8 cellular contexts compared by ENCODE assay signal in the genomic region with DNA sequence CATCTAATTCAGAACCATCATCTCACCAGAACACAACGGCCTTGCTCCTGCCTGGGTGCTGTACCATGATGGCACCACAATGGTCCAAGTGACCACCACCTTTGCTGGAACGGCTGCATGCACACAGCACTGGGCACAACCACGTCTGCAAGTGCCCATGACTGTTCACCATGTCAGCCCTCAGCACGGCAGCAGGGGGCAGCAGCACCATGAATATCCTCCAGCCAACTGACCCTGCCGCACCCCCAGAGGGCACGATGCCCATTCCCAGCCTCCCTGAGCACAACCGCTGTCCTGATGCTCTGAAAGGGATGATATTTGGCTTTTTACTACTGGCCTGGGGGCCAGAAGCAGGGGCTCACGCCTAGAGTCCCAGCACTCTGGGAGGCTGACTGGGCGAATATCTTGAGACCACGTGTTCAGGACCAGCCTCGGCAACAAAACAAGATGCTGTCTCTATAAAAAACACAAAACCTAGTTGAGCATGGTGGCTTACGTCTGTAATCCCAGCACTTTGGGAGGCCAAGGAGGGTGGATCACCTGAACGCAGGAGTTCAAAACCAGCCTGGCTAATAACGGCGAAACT. TPM values are rescaled to one million over a fixed set of nuclear protein-coding genes. Genes with fewer than 3 reads are reported as not detected.
A peak's percentile ranks its signal among the peaks of the same experiment; 100 is the strongest.
DNase-seq lines count a peak whose midpoint lies in the region; ATAC-seq, FAIRE-seq and TF ChIP-seq lines count a peak whose summit lies in the region.

No MANE protein-coding gene starts in this region.

- H3K9ac ChIP-seq in Karpas-422 (ENCODE audit: low read length) (no peak overlapping the region), endothelial cell of umbilical vein (replicated peaks; ENCODE audit: extremely low read depth, insufficient read depth, low read length) (no peak overlapping the region)

- no peaks in the 10 kb centered on the region for H3K4me1 Mint-ChIP-seq in activated CD4-positive, alpha-beta T cell treated with anti-CD3 and anti-CD28 coated beads, Interleukin-2, amount 10 ng/mL, durations not matched to agents 7 days and 5 days
- no peaks in the 10 kb centered on the region for H3K4me1 Mint-ChIP-seq in type B pancreatic cell (ENCODE audit: unreplicated experiment)

- no peaks in the 10 kb centered on the region for H3K27me3 Mint-ChIP-seq in activated CD4-positive, alpha-beta T cell treated with anti-CD3 and anti-CD28 coated beads, Interleukin-2, amount 10 ng/mL, durations not matched to agents 7 days and 5 days
- no peaks in the 10 kb centered on the region for H3K27me3 Mint-ChIP-seq in type B pancreatic cell

- H3K27me3 ChIP-seq in Karpas-422 (ENCODE audit: low read length) (no peaks in the 10 kb centered on the region), endothelial cell of umbilical vein (ENCODE audit: control insufficient read depth in 2 of 2, insufficient read depth in 2 of 2, low read length in 2 of 2) (no peaks in the 10 kb centered on the region)

- H3K79me2 ChIP-seq in Karpas-422 (ENCODE audit: low read length) = no peaks in the 10 kb centered on the region
- no peaks in the 10 kb centered on the region for H3K79me2 ChIP-seq in endothelial cell of umbilical vein (ENCODE audit: control insufficient read depth, insufficient read depth, low read length)

- H3K4me3 ChIP-seq in Karpas-422 (ENCODE audit: low read length) (no peak overlapping the region), endothelial cell of umbilical vein (replicated peaks in 1 of 3; ENCODE audit: insufficient read depth in 1 of 3, low read depth in 1 of 3, low read length in 3 of 3) (no peak overlapping the region), mucosa of descending colon (no peak overlapping the region)

- CTCF ChIA-PET in activated CD4-positive, alpha-beta T cell treated with anti-CD3 and anti-CD28 coated beads, Interleukin-2, amount 10 ng/mL, durations not matched to agents 7 days and 5 days (lab: Charles Lee) = interaction anchor here (0.7 to 0.9 kb wide), 3 partner anchors 54 to 61 kb away, joined by 3 to 5 read pairs (median 3); no protein-coding TSS in a partner anchor
- CTCF ChIA-PET in endothelial cell of umbilical vein (lab: Charles Lee) = interaction anchor here (0.6 to 1.4 kb wide), 7 partner anchors 11 to 66 kb away, joined by 3 to 10 read pairs (median 3); no protein-coding TSS in a partner anchor

- H4K20me1 ChIP-seq in Karpas-422 (ENCODE audit: insufficient read depth, low read depth, low read length) (peaks cover 52% of the 10 kb centered on the region), endothelial cell of umbilical vein (replicated peaks; ENCODE audit: control insufficient read depth, extremely low read depth, insufficient read depth, low read length) (no peaks in the 10 kb centered on the region)

- peaks cover 5% of the 10 kb centered on the region for H3K36me3 Mint-ChIP-seq in activated CD4-positive, alpha-beta T cell treated with anti-CD3 and anti-CD28 coated beads, Interleukin-2, amount 10 ng/mL, durations not matched to agents 7 days and 5 days (ENCODE audit: low read depth)
- H3K36me3 Mint-ChIP-seq in type B pancreatic cell = peaks cover 14% of the 10 kb centered on the region

- H3K4me1 ChIP-seq in Karpas-422 (ENCODE audit: low read length) (peaks cover 23% of the 10 kb centered on the region), endothelial cell of umbilical vein (ENCODE audit: control insufficient read depth, extremely low read depth, insufficient read depth, low read length) (no peaks in the 10 kb centered on the region), mucosa of descending colon (ENCODE audit: low read depth) (no peaks in the 10 kb centered on the region)

- dilution Hi-C loops in endothelial cell of umbilical vein (cut with MboI; ENCODE audit: extremely low pct_ligation_motif_present, low sequenced_read_pairs) = no loop called here

- TF ChIP-seq CTCF in endothelial cell of umbilical vein (IDR thresholded peaks at IDR 0.05; ENCODE audit: extremely low read depth in 1 of 2, insufficient read depth in 1 of 2, low read depth in 1 of 2, low read length in 2 of 2) = peak; percentile 76 to 86
- TF ChIP-seq CTCF in mucosa of descending colon (IDR thresholded peaks at IDR 0.05) = peak; percentile 66
- peak; percentile 81 for TF ChIP-seq CTCF in type B pancreatic cell (conservative IDR thresholded peaks at IDR 0.05)

- H3K9me1 ChIP-seq in endothelial cell of umbilical vein (replicated peaks; ENCODE audit: control insufficient read depth, extremely low read depth, insufficient read depth, low read length) = no peaks in the 10 kb centered on the region

- H3K4me2 ChIP-seq in Karpas-422 (ENCODE audit: low read depth, low read length, poor library complexity, severe bottlenecking) (no peak overlapping the region), endothelial cell of umbilical vein (ENCODE audit: insufficient read depth, low read length) (no peak overlapping the region)

- no peaks in the 10 kb centered on the region for H3K9me3 Mint-ChIP-seq in activated CD4-positive, alpha-beta T cell treated with anti-CD3 and anti-CD28 coated beads, Interleukin-2, amount 10 ng/mL, durations not matched to agents 7 days and 5 days
- H3K9me3 Mint-ChIP-seq in type B pancreatic cell = no peaks in the 10 kb centered on the region

- ATAC-seq in mucosa of descending colon = peak; percentile 94

- peak; percentile 65 for DNase-seq in Daoy (ENCODE audit: low read depth)
- DNase-seq in Karpas-422 = peak; percentile 78
- peak; percentile 45 for DNase-seq in activated CD4-positive, alpha-beta T cell treated with anti-CD3 and anti-CD28 coated beads, Interleukin-2, amount 10 ng/mL, durations not matched to agents 7 days and 5 days
- peak; percentile 54 for DNase-seq in endothelial cell of umbilical vein (ENCODE audit: low read depth, low spot score)
- peak; percentile 72 to 86 (median 83) for DNase-seq in mucosa of descending colon
- no peak for DNase-seq in type B pancreatic cell (ENCODE audit: extremely low spot score, unreplicated experiment)
- no peak for DNase-seq in HK-2 (ENCODE audit: unreplicated experiment)
- no peak for DNase-seq in GDM1 (lab: John Stamatoyannopoulos, UW)

- H3K9me2 ChIP-seq in Karpas-422 (replicated peaks; ENCODE audit: insufficient read depth, low read length) = no peaks in the 10 kb centered on the region

- no peaks in the 10 kb centered on the region for H3K9me3 ChIP-seq in Karpas-422 (ENCODE audit: low read length)
- no peaks in the 10 kb centered on the region for H3K9me3 ChIP-seq in endothelial cell of umbilical vein (replicated peaks; ENCODE audit: control insufficient read depth, insufficient read depth, low read length)
- no peaks in the 10 kb centered on the region for H3K9me3 ChIP-seq in mucosa of descending colon

- H3K27ac ChIP-seq in Karpas-422 (ENCODE audit: low read length) (no peak overlapping the region), endothelial cell of umbilical vein (ENCODE audit: insufficient read depth, low read depth, low read length) (no peak overlapping the region)

- H3K27ac Mint-ChIP-seq in activated CD4-positive, alpha-beta T cell treated with anti-CD3 and anti-CD28 coated beads, Interleukin-2, amount 10 ng/mL, durations not matched to agents 7 days and 5 days = no peak overlapping the region
- H3K27ac Mint-ChIP-seq in type B pancreatic cell = no peak overlapping the region

- intact Hi-C loops in endothelial cell of umbilical vein (cut with micrococcal nuclease) = loop anchor here (1.0 kb wide), 2 partner anchors 61 to 66 kb away; no protein-coding TSS in a partner anchor
- intact Hi-C loops in mucosa of descending colon (cut with DNase I, micrococcal nuclease) = loop anchor here (5.0 to 10.0 kb wide), 2 partner anchors 62 to 65 kb away; no protein-coding TSS in a partner anchor

- peak; percentile 93 for FAIRE-seq in endothelial cell of umbilical vein (lab: Jason Lieb, UNC)

- H2AFZ ChIP-seq in Karpas-422 (ENCODE audit: low read length) (no peak overlapping the region), endothelial cell of umbilical vein (ENCODE audit: low read depth, low read length) (no peak overlapping the region)

- H3K4me3 Mint-ChIP-seq in activated CD4-positive, alpha-beta T cell treated with anti-CD3 and anti-CD28 coated beads, Interleukin-2, amount 10 ng/mL, durations not matched to agents 7 days and 5 days = no peak overlapping the region
- H3K4me3 Mint-ChIP-seq in type B pancreatic cell = no peak overlapping the region

- no TSS peak for BruUV-seq in endothelial cell of umbilical vein (replicated peaks; lab: Mats Ljungman, UMichigan)

- TF ChIP-seq POLR2A in endothelial cell of umbilical vein (IDR thresholded peaks at IDR 0.05; ENCODE audit: low read depth, low read length) = no peak

- peaks cover 29% of the 10 kb centered on the region for H3K36me3 ChIP-seq in Karpas-422 (ENCODE audit: insufficient read depth, low read length)
- peaks cover 4 to 26% of the 10 kb centered on the region in 2 experiments for H3K36me3 ChIP-seq in endothelial cell of umbilical vein (ENCODE audit: control insufficient read depth in 2 of 2, extremely low read depth in 1 of 2, insufficient read depth in 2 of 2, low read length in 2 of 2)
- H3K36me3 ChIP-seq in mucosa of descending colon (ENCODE audit: low read depth) = no peaks in the 10 kb centered on the region

- POLR2A ChIA-PET in activated CD4-positive, alpha-beta T cell treated with anti-CD3 and anti-CD28 coated beads, Interleukin-2, amount 10 ng/mL, durations not matched to agents 7 days and 5 days (lab: Charles Lee) = no interaction called here
- POLR2A ChIA-PET in endothelial cell of umbilical vein (lab: Charles Lee) = no interaction called here

RNA-seq across cellular contexts. Expression of a gene that starts 25.7 kb away (rescaled TPM):
- total RNA-seq in Daoy (2014; rRNA removed; shearing (Covaris generic)) = not detected in 2 replicates
- not detected in 2 replicates for total RNA-seq in Karpas-422 (2014; rRNA removed; shearing (Covaris generic); ENCODE audit: low replicate concordance)
- under 1 TPM; 0.21 to 0.30 TPM for total RNA-seq in activated CD4-positive, alpha-beta T cell treated with anti-CD3 and anti-CD28 coated beads, Interleukin-2, amount 10 ng/mL, durations not matched to agents 7 days and 5 days
- total RNA-seq in endothelial cell of umbilical vein = 0.24 TPM in 1 of 2 replicates, not detected in the other
- polyA plus RNA-seq in endothelial cell of umbilical vein = not detected in 2 replicates
- not detected in 2 replicates for polyA plus RNA-seq in endothelial cell of umbilical vein (2011; cell fraction: cytosol; rRNA removed)
- polyA plus RNA-seq in endothelial cell of umbilical vein (2011; cell fraction: nucleus; rRNA removed) = not detected in 2 replicates
- not detected in 2 replicates for polyA plus RNA-seq in endothelial cell of umbilical vein (2012)
- 0.40 TPM in 1 of 2 replicates, not detected in the other for polyA minus RNA-seq in endothelial cell of umbilical vein
- polyA minus RNA-seq in endothelial cell of umbilical vein (2011; cell fraction: cytosol; rRNA and poly(A)+ RNA removed) = not detected
- not detected in 2 replicates for polyA minus RNA-seq in endothelial cell of umbilical vein (2011; cell fraction: nucleus; rRNA and poly(A)+ RNA removed)
- 1 to 10 TPM; 1.2 to 2.4 (median 1.8) TPM for total RNA-seq in mucosa of descending colon
- total RNA-seq in type B pancreatic cell (ENCODE audit: low replicate concordance) = 0.59 and 1.2 TPM in 2 replicates

RNA-seq across cellular contexts. Expression of a gene that starts 32.2 kb away (rescaled TPM):
- total RNA-seq in Daoy (2014; rRNA removed; shearing (Covaris generic)) = 21.7 and 25.5 TPM in 2 replicates
- 35.9 and 57.3 TPM in 2 replicates for total RNA-seq in Karpas-422 (2014; rRNA removed; shearing (Covaris generic); ENCODE audit: low replicate concordance)
- total RNA-seq in activated CD4-positive, alpha-beta T cell treated with anti-CD3 and anti-CD28 coated beads, Interleukin-2, amount 10 ng/mL, durations not matched to agents 7 days and 5 days = 10 to 100 TPM; 44.0 to 48.8 TPM
- total RNA-seq in endothelial cell of umbilical vein (50.3 and 55.7 TPM in 2 replicates), mucosa of descending colon (10 to 100 TPM; 25.1 to 35.7 (median 25.9) TPM), type B pancreatic cell (ENCODE audit: low replicate concordance) (41.0 and 48.1 TPM in 2 replicates)
- 43.6 and 45.5 TPM in 2 replicates for polyA plus RNA-seq in endothelial cell of umbilical vein
- polyA plus RNA-seq in endothelial cell of umbilical vein (2011; cell fraction: cytosol; rRNA removed) = 34.4 and 40.4 TPM in 2 replicates
- 25.1 and 25.8 TPM in 2 replicates for polyA plus RNA-seq in endothelial cell of umbilical vein (2011; cell fraction: nucleus; rRNA removed)
- 24.9 and 40.0 TPM in 2 replicates for polyA plus RNA-seq in endothelial cell of umbilical vein (2012)
- 24.6 and 26.4 TPM in 2 replicates for polyA minus RNA-seq in endothelial cell of umbilical vein
- polyA minus RNA-seq in endothelial cell of umbilical vein (2011; cell fraction: cytosol; rRNA and poly(A)+ RNA removed) = 25.5 TPM
- 17.8 and 22.2 TPM in 2 replicates for polyA minus RNA-seq in endothelial cell of umbilical vein (2011; cell fraction: nucleus; rRNA and poly(A)+ RNA removed)

RNA-seq across cellular contexts. Expression of a gene that starts 32.8 kb away (rescaled TPM):
- total RNA-seq in Daoy (2014; rRNA removed; shearing (Covaris generic)) = 7.5 and 15.8 TPM in 2 replicates
- 25.4 and 32.8 TPM in 2 replicates for total RNA-seq in Karpas-422 (2014; rRNA removed; shearing (Covaris generic); ENCODE audit: low replicate concordance)
- total RNA-seq in activated CD4-positive, alpha-beta T cell treated with anti-CD3 and anti-CD28 coated beads, Interleukin-2, amount 10 ng/mL, durations not matched to agents 7 days and 5 days = 10 to 100 TPM; 39.1 to 44.7 TPM
- total RNA-seq in endothelial cell of umbilical vein (24.1 and 26.6 TPM in 2 replicates), mucosa of descending colon (10 to 100 TPM; 31.6 to 43.1 (median 38.0) TPM), type B pancreatic cell (ENCODE audit: low replicate concordance) (23.2 and 37.4 TPM in 2 replicates)
- polyA plus RNA-seq in endothelial cell of umbilical vein = 17.9 and 21.2 TPM in 2 replicates
- polyA plus RNA-seq in endothelial cell of umbilical vein (2011; cell fraction: cytosol; rRNA removed) = 13.2 and 15.4 TPM in 2 replicates
- 29.6 and 31.8 TPM in 2 replicates for polyA plus RNA-seq in endothelial cell of umbilical vein (2011; cell fraction: nucleus; rRNA removed)
- 20.6 and 23.9 TPM in 2 replicates for polyA plus RNA-seq in endothelial cell of umbilical vein (2012)
- 10.6 and 10.8 TPM in 2 replicates for polyA minus RNA-seq in endothelial cell of umbilical vein
- 4.8 TPM for polyA minus RNA-seq in endothelial cell of umbilical vein (2011; cell fraction: cytosol; rRNA and poly(A)+ RNA removed)
- polyA minus RNA-seq in endothelial cell of umbilical vein (2011; cell fraction: nucleus; rRNA and poly(A)+ RNA removed) = 9.1 and 11.3 TPM in 2 replicates

RNA-seq across cellular contexts. Expression of a gene that starts 35.8 kb away (rescaled TPM):
- not detected in 2 replicates for total RNA-seq in Daoy (2014; rRNA removed; shearing (Covaris generic))
- total RNA-seq in Karpas-422 (2014; rRNA removed; shearing (Covaris generic); ENCODE audit: low replicate concordance) = not detected in 2 replicates
- not detected for total RNA-seq in activated CD4-positive, alpha-beta T cell treated with anti-CD3 and anti-CD28 coated beads, Interleukin-2, amount 10 ng/mL, durations not matched to agents 7 days and 5 days
- total RNA-seq in endothelial cell of umbilical vein = not detected in 2 replicates
- not detected in 2 replicates for polyA plus RNA-seq in endothelial cell of umbilical vein
- polyA plus RNA-seq in endothelial cell of umbilical vein (2011; cell fraction: cytosol; rRNA removed) = not detected in 2 replicates
- not detected in 2 replicates for polyA plus RNA-seq in endothelial cell of umbilical vein (2011; cell fraction: nucleus; rRNA removed)
- not detected in 2 replicates for polyA plus RNA-seq in endothelial cell of umbilical vein (2012)
- not detected in 2 replicates for polyA minus RNA-seq in endothelial cell of umbilical vein
- polyA minus RNA-seq in endothelial cell of umbilical vein (2011; cell fraction: cytosol; rRNA and poly(A)+ RNA removed) = not detected
- not detected in 2 replicates for polyA minus RNA-seq in endothelial cell of umbilical vein (2011; cell fraction: nucleus; rRNA and poly(A)+ RNA removed)
- 1 to 10 TPM in 2 of 3 donors, not detected in 1; 1.0 TPM for total RNA-seq in mucosa of descending colon
- total RNA-seq in type B pancreatic cell (ENCODE audit: low replicate concordance) = 3.1 and 15.3 TPM in 2 replicates

RNA-seq across cellular contexts. Expression of a gene that starts 38.0 kb away (rescaled TPM):
- not detected in 2 replicates for total RNA-seq in Daoy (2014; rRNA removed; shearing (Covaris generic))
- 0.04 TPM in 1 of 2 replicates, not detected in the other for total RNA-seq in Karpas-422 (2014; rRNA removed; shearing (Covaris generic); ENCODE audit: low replicate concordance)
- not detected for total RNA-seq in activated CD4-positive, alpha-beta T cell treated with anti-CD3 and anti-CD28 coated beads, Interleukin-2, amount 10 ng/mL, durations not matched to agents 7 days and 5 days
- not detected in 2 replicates for total RNA-seq in endothelial cell of umbilical vein
- polyA plus RNA-seq in endothelial cell of umbilical vein = not detected in 2 replicates
- not detected in 2 replicates for polyA plus RNA-seq in endothelial cell of umbilical vein (2011; cell fraction: cytosol; rRNA removed)
- polyA plus RNA-seq in endothelial cell of umbilical vein (2011; cell fraction: nucleus; rRNA removed) = not detected in 2 replicates
- 0.20 TPM in 1 of 2 replicates, not detected in the other for polyA plus RNA-seq in endothelial cell of umbilical vein (2012)
- polyA minus RNA-seq in endothelial cell of umbilical vein = not detected in 2 replicates
- polyA minus RNA-seq in endothelial cell of umbilical vein (2011; cell fraction: cytosol; rRNA and poly(A)+ RNA removed) = not detected
- polyA minus RNA-seq in endothelial cell of umbilical vein (2011; cell fraction: nucleus; rRNA and poly(A)+ RNA removed) = not detected in 2 replicates
- total RNA-seq in mucosa of descending colon = 100 to 1,000 TPM; 195 to 549 (median 316) TPM
- total RNA-seq in type B pancreatic cell (ENCODE audit: low replicate concordance) = 7.1 and 23.0 TPM in 2 replicates

Comparison
In these comparisons a context has a peak if more than half of its experiments do, and no peak if none do; other contexts are left out.
1. DNase-seq: peak in Daoy (single experiment), Karpas-422 (single experiment), activated CD4-positive, alpha-beta T cell treated with anti-CD3 and anti-CD28 coated beads, Interleukin-2, amount 10 ng/mL, durations not matched to agents 7 days and 5 days (single experiment), endothelial cell of umbilical vein (single experiment) and mucosa of descending colon (3 of 3); none in type B pancreatic cell (single experiment), HK-2 (single experiment) and GDM1 (single experiment).
2. Peak in every context shown above with its lines, with median percentiles within 50 percentile points of each other: CTCF ChIP-seq.